Comparison of ENCODE assay signal across 8 cellular contexts in the genomic region with DNA sequence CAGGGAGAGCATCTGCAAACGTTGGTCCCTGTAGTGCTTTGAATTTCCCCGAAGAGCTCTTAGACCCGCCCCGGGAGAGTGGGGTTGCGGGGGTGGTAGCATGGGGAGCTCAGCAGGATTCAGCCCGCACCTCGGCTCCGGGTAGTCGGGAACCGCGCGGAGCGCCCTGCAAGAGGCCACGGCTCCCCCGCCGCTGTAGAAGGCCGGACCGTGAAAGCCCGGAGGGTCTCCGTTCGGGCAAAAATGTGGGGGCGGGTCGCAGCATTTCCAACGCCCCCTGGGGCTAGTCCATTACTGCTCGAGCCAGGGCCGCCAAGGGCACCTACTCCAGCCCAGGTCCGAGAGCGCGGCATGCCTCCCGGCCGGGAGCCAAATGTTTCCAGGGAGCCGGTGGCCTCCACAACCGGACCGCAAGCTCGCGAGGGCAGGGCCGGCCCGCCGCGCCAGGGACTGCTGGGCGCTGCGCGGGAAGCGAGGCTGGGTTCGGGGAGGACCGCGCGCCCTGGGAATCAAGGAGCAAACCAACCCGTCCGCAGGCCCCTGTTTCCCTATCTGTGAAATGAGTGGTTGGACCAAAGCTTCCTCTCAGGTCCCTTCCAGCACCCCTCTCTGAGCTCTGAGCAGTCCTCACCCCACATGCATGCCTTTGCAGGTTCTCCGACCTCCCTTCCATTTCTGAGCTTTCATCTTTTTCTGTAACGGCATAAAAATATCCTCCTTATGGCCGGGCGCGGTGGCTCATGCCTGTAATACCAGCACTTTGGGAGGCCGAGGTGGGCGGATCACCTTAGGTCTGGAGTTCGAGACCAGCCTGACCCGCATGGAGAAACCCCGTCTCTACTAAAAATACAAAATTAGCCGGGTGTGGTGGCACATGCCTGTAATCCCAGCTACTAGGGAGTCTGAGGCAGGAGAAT.
DNase-seq lines count a peak whose midpoint lies in the region; ATAC-seq and TF ChIP-seq lines count a peak whose summit lies in the region.

No MANE protein-coding gene starts in this region.

- H3K27me3 ChIP-seq in OCI-LY3 (ENCODE audit: low read depth, low read length) = no peaks in the 10 kb centered on the region

- no peaks in the 10 kb centered on the region for H3K36me3 ChIP-seq in OCI-LY3 (replicated peaks; ENCODE audit: low read depth, low read length)

- peak; percentile 29 for ATAC-seq in HG03045 (IDR thresholded peaks at IDR 0.05; ENCODE audit: unreplicated experiment)

- peak overlapping the region; percentile 14; the same call in 1 of the 2 replicates for H3K27ac ChIP-seq in OCI-LY3 (ENCODE audit: low read length)

- H3K4me3 ChIP-seq in OCI-LY3 (ENCODE audit: low read length) = peak overlapping the region; percentile 85
- H3K4me3 ChIP-seq in retinal pigment epithelial cell (ENCODE audit: low read length) = peak overlapping the region; percentile 83

- peaks cover 13% of the 10 kb centered on the region for H3K4me1 ChIP-seq in OCI-LY3 (ENCODE audit: low read length)

- no peaks in the 10 kb centered on the region for H4K20me1 ChIP-seq in OCI-LY3 (ENCODE audit: insufficient read depth, low read length)

- peak overlapping the region; percentile 81 for H3K4me2 ChIP-seq in OCI-LY3 (ENCODE audit: low read length)

- peak; percentile 77 for DNase-seq in activated effector memory CD4-positive, alpha-beta T cell treated with anti-CD3 and anti-CD28 coated beads, Interleukin-2, amount 50 U/mL, for 16 hours
- no peak for DNase-seq in activated effector memory CD4-positive, alpha-beta T cell treated with Interleukin-2 at 50 U/mL for 16 hours
- peak; percentile 71 for DNase-seq in astrocyte of the hippocampus (ENCODE audit: low read depth, low spot score)
- peak in 36 of 51 donors; percentile 33 to 75 (median 54) for DNase-seq in hypothalamus (lab: John Stamatoyannopoulos, UW)
- DNase-seq in retinal pigment epithelial cell (ENCODE audit: low read depth) = no peak
- DNase-seq in ecto neural progenitor cell (ENCODE audit: low spot score) = no peak

- TF ChIP-seq CTCF in OCI-LY3 (IDR thresholded peaks at IDR 0.05; ENCODE audit: low read depth, low read length) = no peak
- no peak for TF ChIP-seq CTCF in retinal pigment epithelial cell (conservative IDR thresholded peaks at IDR 0.05; ENCODE audit: low read depth, low read length)

- peaks cover 13% of the 10 kb centered on the region; the same call in 1 of the 2 replicates for H3K79me2 ChIP-seq in OCI-LY3 (ENCODE audit: low read length)

- H3K9ac ChIP-seq in OCI-LY3 (ENCODE audit: low read length) = peak overlapping the region; percentile 84

- no peaks in the 10 kb centered on the region for H3K9me3 ChIP-seq in OCI-LY3 (ENCODE audit: insufficient read depth, low read length)

- peak overlapping the region; percentile 65; the same call in 1 of the 2 replicates for H2AFZ ChIP-seq in OCI-LY3 (ENCODE audit: low read depth, low read length)

Comparison
In these comparisons a context has a peak if more than half of its experiments do, and no peak if none do; other contexts are left out.
1. DNase-seq: peak in activated effector memory CD4-positive, alpha-beta T cell treated with anti-CD3 and anti-CD28 coated beads, Interleukin-2, amount 50 U/mL, for 16 hours (single experiment), astrocyte of the hippocampus (single experiment) and hypothalamus (36 of 51); none in activated effector memory CD4-positive, alpha-beta T cell treated with Interleukin-2 at 50 U/mL for 16 hours (single experiment), retinal pigment epithelial cell (single experiment) and ecto neural progenitor cell (single experiment).